Comparison of ENCODE assay signal across 26 cellular contexts in the genomic region with DNA sequence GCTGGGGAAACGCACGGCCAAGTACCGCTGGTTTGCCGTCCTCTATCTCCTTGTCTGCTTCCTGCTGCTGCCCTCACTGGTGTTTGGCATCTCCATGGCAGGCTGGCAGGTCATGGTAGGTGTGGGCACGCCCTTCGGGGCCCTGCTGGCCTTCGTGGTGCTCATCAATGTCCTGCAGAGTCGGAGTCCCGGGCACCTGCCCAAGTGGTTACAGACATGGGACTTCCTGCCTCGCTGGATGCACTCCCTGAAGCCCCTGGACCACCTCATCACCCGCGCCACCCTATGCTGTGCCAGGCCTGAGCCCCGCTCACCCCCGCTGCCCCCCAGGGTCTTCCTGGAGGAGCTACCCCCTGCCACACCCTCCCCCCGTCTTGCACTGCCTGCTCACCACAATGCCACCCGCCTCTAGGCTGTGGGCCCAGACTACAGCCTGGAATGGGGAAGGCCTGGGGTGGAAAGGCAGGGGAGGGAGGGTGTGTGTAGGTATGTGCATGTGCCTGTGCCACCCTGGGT. TPM values are rescaled to one million over a fixed set of nuclear protein-coding genes. Genes with fewer than 3 reads are reported as not detected.
DNase-seq lines count a peak whose midpoint lies in the region; ATAC-seq, FAIRE-seq and TF ChIP-seq lines count a peak whose summit lies in the region.
"Had no signal": no experiment of that assay in that cellular context is flagged by ENCODE, and none has a peak within 500 bp of the region (broad histone marks: within the 10 kb centered on the region; RNA-seq: fewer than 3 reads in every experiment).

No MANE protein-coding gene starts in this region.

- H3K36me3 ChIP-seq in SK-N-SH (replicated peaks in 1 of 2; ENCODE audit: control insufficient read depth in 1 of 2, insufficient read depth in 2 of 2, low read length in 1 of 2) (no peaks in the 10 kb centered on the region), kidney (ENCODE audit: control insufficient read depth in 1 of 2, insufficient read depth in 2 of 2, low read length in 2 of 2) (no peaks in the 10 kb centered on the region)
- H3K36me3 ChIP-seq: BE2C; BLaER1 treated with 17β-estradiol and CSF1 and Interleukin-3, amounts not matched to agents 10 nM and 100 nM had no signal

- no peak overlapping the region for H3K4me3 Mint-ChIP-seq in osteocyte (ENCODE audit: unreplicated experiment)
- H3K4me3 Mint-ChIP-seq: CD14-positive monocyte; CD4-positive, alpha-beta T cell; CD8-positive, alpha-beta memory T cell had no signal

- no peaks in the 10 kb centered on the region for H4K20me1 ChIP-seq in SK-N-SH (ENCODE audit: insufficient read depth)

- H3K27me3 ChIP-seq in SK-N-SH (ENCODE audit: insufficient read depth) = no peaks in the 10 kb centered on the region
- H3K27me3 ChIP-seq: BE2C had no signal

- peaks cover 8% of the 10 kb centered on the region for H3F3A ChIP-seq in SK-N-SH (replicated peaks; ENCODE audit: insufficient read depth)

- no peak overlapping the region for H3K27ac Mint-ChIP-seq in osteocyte (ENCODE audit: unreplicated experiment)
- H3K27ac Mint-ChIP-seq: CD14-positive monocyte; CD4-positive, alpha-beta T cell; CD8-positive, alpha-beta memory T cell had no signal

- TF ChIP-seq CTCF in SK-N-SH (IDR thresholded peaks at IDR 0.05) (no peak), kidney (IDR thresholded peaks at IDR 0.05; ENCODE audit: borderline replicate concordance, extremely low read depth, insufficient read depth) (no peak), osteocyte (IDR thresholded peaks at IDR 0.05) (no peak)

- no peaks in the 10 kb centered on the region for H3K36me3 Mint-ChIP-seq in osteocyte (ENCODE audit: unreplicated experiment)
- H3K36me3 Mint-ChIP-seq: CD8-positive, alpha-beta memory T cell had no signal

- intact Hi-C loops in kidney (cut with DNase I) = no loop called here

- FAIRE-seq in kidney (lab: Jason Lieb, UNC) = no peak
- FAIRE-seq: A204.1, D721Med, GM12878, GM19239, H1 had no signal

- peaks cover 20% of the 10 kb centered on the region for H3K27me3 Mint-ChIP-seq in osteocyte (ENCODE audit: unreplicated experiment)
- H3K27me3 Mint-ChIP-seq: CD4-positive, alpha-beta T cell had no signal

- no peaks in the 10 kb centered on the region for H3K79me2 ChIP-seq in SK-N-SH (ENCODE audit: insufficient read depth)

- H3K4me1 Mint-ChIP-seq in osteocyte (ENCODE audit: unreplicated experiment) = peaks cover 6% of the 10 kb centered on the region

- no peak for ATAC-seq in SK-N-SH treated with all-trans-retinoic acid at 6 μM for 48 hours
- ATAC-seq: GM12878 had no signal

- no peaks in the 10 kb centered on the region for H3K9me2 ChIP-seq in SK-N-SH

- H3K9me3 Mint-ChIP-seq in osteocyte (ENCODE audit: unreplicated experiment) = no peaks in the 10 kb centered on the region
- H3K9me3 Mint-ChIP-seq: CD4-positive, alpha-beta T cell; CD8-positive, alpha-beta memory T cell had no signal

- 57% methylated on average over 4 of the region's 16 CpGs for WGBS in SK-N-SH (ENCODE audit: low lambda C conversion rate)

- H3K27ac ChIP-seq in SK-N-SH (ENCODE audit: low read depth in 2 of 2, low read length in 1 of 2) = no peak overlapping the region
- H3K27ac ChIP-seq in kidney (ENCODE audit: low read depth in 2 of 2, low read length in 2 of 2) = no peak overlapping the region
- H3K27ac ChIP-seq: 22Rv1; BLaER1 treated with 17β-estradiol and CSF1 and Interleukin-3, amounts not matched to agents 10 nM and 100 nM; GM23248 had no signal

- H3K4me3 ChIP-seq in SK-N-SH (ENCODE audit: low read depth in 2 of 2, low read length in 1 of 2) (no peak overlapping the region), kidney (ENCODE audit: low read length in 2 of 2) (no peak overlapping the region)
- H3K4me3 ChIP-seq: BLaER1 treated with 17β-estradiol and CSF1 and Interleukin-3, amounts not matched to agents 10 nM and 100 nM; GM12878; GM23248 had no signal

- POLR2A ChIA-PET in SK-N-SH (lab: Yijun Ruan, JAX) = no interaction called here

- TF ChIP-seq EP300 in SK-N-SH (IDR thresholded peaks at IDR 0.05; ENCODE audit: borderline replicate concordance in 1 of 2, low read depth in 1 of 2, low read length in 1 of 2) = no peak

- peaks cover 0 to 10% of the 10 kb centered on the region in 2 experiments; a peak in 1 of 4 replicates for H3K4me1 ChIP-seq in SK-N-SH (ENCODE audit: control insufficient read depth in 1 of 2, insufficient read depth in 2 of 2, low read depth in 1 of 2, low read length in 1 of 2)
- peaks cover 0 to 14% of the 10 kb centered on the region in 2 donors for H3K4me1 ChIP-seq in kidney (ENCODE audit: control insufficient read depth in 1 of 2, insufficient read depth in 1 of 2, low read depth in 1 of 2, low read length in 2 of 2)

- H3K9ac ChIP-seq in SK-N-SH (no peak overlapping the region), kidney (ENCODE audit: low read length in 2 of 2) (no peak overlapping the region)
- H3K9ac ChIP-seq: BLaER1 treated with 17β-estradiol and CSF1 and Interleukin-3, amounts not matched to agents 10 nM and 100 nM; GM23248 had no signal

- H3K9me3 ChIP-seq in SK-N-SH (no peaks in the 10 kb centered on the region), kidney (ENCODE audit: control insufficient read depth in 1 of 2, low read length in 2 of 2) (no peaks in the 10 kb centered on the region)
- H3K9me3 ChIP-seq: BE2C; BLaER1 treated with 17β-estradiol and CSF1 and Interleukin-3, amounts not matched to agents 10 nM and 100 nM had no signal

- no peak for TF ChIP-seq RAD21 in SK-N-SH (IDR thresholded peaks at IDR 0.05; ENCODE audit: low read length)

- DNase-seq in SK-N-SH (peak; percentile 20), kidney (peak; percentile 77), osteocyte (ENCODE audit: extremely low spot score, unreplicated experiment) (peak; percentile 83), NCI-H69 (lab: John Stamatoyannopoulos, UW) (no peak), HK-2 (ENCODE audit: unreplicated experiment) (no peak)
- DNase-seq: AML-193; BE2C; CD4-positive, alpha-beta T cell; CD8-positive, alpha-beta memory T cell; DMS 273 treated with DMSO at 0.1 percent for 48 hours; DMS79; EL; GDM1; GM23248; H7; HCEC 1CT had no signal

- CTCF ChIA-PET in SK-N-SH (lab: Yijun Ruan, JAX) = interaction anchor here (1.0 to 12.2 kb wide), 3 partner anchors 8 to 79 kb away, joined by 3 to 318 read pairs (median 4); a partner anchor contains a TSS

- H2AFZ ChIP-seq in SK-N-SH (ENCODE audit: low read depth) = no peak overlapping the region
- H2AFZ ChIP-seq: GM23248 had no signal

- no peak overlapping the region for H3K4me2 ChIP-seq in SK-N-SH
- H3K4me2 ChIP-seq: BLaER1 treated with 17β-estradiol and CSF1 and Interleukin-3, amounts not matched to agents 10 nM and 100 nM had no signal

TF ChIP-seq in SK-N-SH, 30 proteins besides CTCF, POLR2A, EP300 and RAD21 (continues in another document):
- no peak for TF ChIP-seq TEAD4 (IDR thresholded peaks at IDR 0.05; ENCODE audit: borderline replicate concordance, insufficient read depth)
- no peak for TF ChIP-seq ELF1 (IDR thresholded peaks at IDR 0.05)
- no peak for TF ChIP-seq JUND (IDR thresholded peaks at IDR 0.05)
- TF ChIP-seq FOXJ3 (CRISPR knock-in tag; IDR thresholded peaks at IDR 0.05) = no peak
- no peak for TF ChIP-seq MEF2A (IDR thresholded peaks at IDR 0.05; ENCODE audit: borderline replicate concordance, low read depth)
- no peak for TF ChIP-seq SIN3A (IDR thresholded peaks at IDR 0.05; ENCODE audit: borderline replicate concordance, low read depth, low read length)

TF ChIP-seq in SK-N-SH treated with all-trans-retinoic acid at 6 μM for 48 hours, 23 proteins besides CTCF, POLR2A, EP300 and RAD21 (continues in another document):
- TF ChIP-seq CSDC2 (CRISPR knock-in tag; IDR thresholded peaks at IDR 0.05) = no peak
- no peak for TF ChIP-seq PPARA (CRISPR knock-in tag; IDR thresholded peaks at IDR 0.05; ENCODE audit: borderline replicate concordance)
- no peak for TF ChIP-seq ARNTL (CRISPR knock-in tag; IDR thresholded peaks at IDR 0.05; ENCODE audit: borderline replicate concordance, low read depth)
- no peak for TF ChIP-seq ZNF70 (CRISPR knock-in tag; IDR thresholded peaks at IDR 0.05)
- TF ChIP-seq GLIS3 (CRISPR knock-in tag; IDR thresholded peaks at IDR 0.05) = no peak
- TF ChIP-seq TOX (CRISPR knock-in tag; IDR thresholded peaks at IDR 0.05; ENCODE audit: borderline replicate concordance) = no peak

RNA-seq across cellular contexts. Expression of a gene that starts 2.5 kb away (rescaled TPM):
- not detected in 2 replicates for polyA plus RNA-seq in SK-N-SH (2012; rRNA removed)
- not detected in 2 replicates for polyA plus RNA-seq in SK-N-SH (2012; cell fraction: cytosol; rRNA removed)
- polyA plus RNA-seq in SK-N-SH (2012; cell fraction: nucleus; rRNA removed) = not detected in 2 replicates
- total RNA-seq in kidney = not detected
- not detected for polyA plus RNA-seq in kidney (ENCODE audit: insufficient read depth, low read depth, low replicate concordance)
- total RNA-seq in osteocyte = not detected in 2 replicates
- total RNA-seq: CD4-positive, alpha-beta T cell; CD8-positive, alpha-beta memory T cell; GM12878; GM23248; H1; H7 had no signal
- polyA plus RNA-seq: AG04450; CD14-positive monocyte; CD8-positive, alpha-beta memory T cell; GM12878; GM23248; H1 had no signal

RNA-seq across cellular contexts. Expression of a gene that starts 11.4 kb away (rescaled TPM):
- polyA plus RNA-seq in SK-N-SH (2012; rRNA removed) = 3.8 and 4.3 TPM in 2 replicates
- 1.2 and 3.0 TPM in 2 replicates for polyA plus RNA-seq in SK-N-SH (2012; cell fraction: cytosol; rRNA removed)
- polyA plus RNA-seq in SK-N-SH (2012; cell fraction: nucleus; rRNA removed) = 8.5 and 16.3 TPM in 2 replicates
- 4.2 TPM for total RNA-seq in kidney
- 3.1 TPM for polyA plus RNA-seq in kidney (ENCODE audit: insufficient read depth, low read depth, low replicate concordance)
- 1.0 and 1.5 TPM in 2 replicates for total RNA-seq in osteocyte

RNA-seq across cellular contexts. Expression of a gene that starts 13.7 kb away (rescaled TPM):
- polyA plus RNA-seq in SK-N-SH (2012; rRNA removed) = 0.03 TPM in 1 of 2 replicates, not detected in the other
- not detected in 2 replicates for polyA plus RNA-seq in SK-N-SH (2012; cell fraction: cytosol; rRNA removed)
- polyA plus RNA-seq in SK-N-SH (2012; cell fraction: nucleus; rRNA removed) = not detected in 2 replicates
- total RNA-seq in kidney = 0.91 TPM
- polyA plus RNA-seq in kidney (ENCODE audit: insufficient read depth, low read depth, low replicate concordance) = 211 TPM
- total RNA-seq in osteocyte = not detected in 2 replicates
- total RNA-seq: CD4-positive, alpha-beta T cell; GM23248; H1; H7 had no signal
- polyA plus RNA-seq: AG04450, CD14-positive monocyte, GM23248, H1 had no signal

RNA-seq across cellular contexts. Expression of a gene that starts 28.5 kb away (rescaled TPM):
- polyA plus RNA-seq in SK-N-SH (2012; rRNA removed) = 35.9 and 39.5 TPM in 2 replicates
- 28.3 and 36.2 TPM in 2 replicates for polyA plus RNA-seq in SK-N-SH (2012; cell fraction: cytosol; rRNA removed)
- 28.0 and 30.6 TPM in 2 replicates for polyA plus RNA-seq in SK-N-SH (2012; cell fraction: nucleus; rRNA removed)
- 37.8 TPM for total RNA-seq in kidney
- polyA plus RNA-seq in kidney (ENCODE audit: insufficient read depth, low read depth, low replicate concordance) = 9.6 TPM
- total RNA-seq in osteocyte = 35.6 and 38.2 TPM in 2 replicates

RNA-seq across cellular contexts. Expression of a gene that starts 40.2 kb away (rescaled TPM):
- polyA plus RNA-seq in SK-N-SH (2012; rRNA removed) = 26.5 and 27.6 TPM in 2 replicates
- polyA plus RNA-seq in SK-N-SH (2012; cell fraction: cytosol; rRNA removed) = 11.1 and 16.3 TPM in 2 replicates
- polyA plus RNA-seq in SK-N-SH (2012; cell fraction: nucleus; rRNA removed) = 31.0 and 67.8 TPM in 2 replicates
- total RNA-seq in kidney = 28.4 TPM
- 56.3 TPM for polyA plus RNA-seq in kidney (ENCODE audit: insufficient read depth, low read depth, low replicate concordance)
- 6.2 and 7.4 TPM in 2 replicates for total RNA-seq in osteocyte

Comparison
In these comparisons a context has a peak if more than half of its experiments do, and no peak if none do; other contexts are left out.
1. DNase-seq: peak in SK-N-SH (single experiment), kidney (single experiment) and osteocyte (single experiment); none in NCI-H69 (single experiment) and HK-2 (single experiment).